Comparison of ENCODE assay signal across 20 cellular contexts in genomic region chr6:147260091-147260490, GRCh38.
"Had no signal": no experiment of that assay in that cellular context is flagged by ENCODE, and none has a peak within 500 bp of the region (broad histone marks: within the 10 kb centered on the region; RNA-seq: fewer than 3 reads in every experiment).

No MANE protein-coding gene starts in this region.

- ATAC-seq: heart left ventricle; left lobe of liver; mucosa of descending colon; naive thymus-derived CD8-positive, alpha-beta T cell; right lobe of liver; stimulated activated effector memory CD8-positive, alpha-beta T cell treated with anti-CD3 and anti-CD28 coated beads, Interleukin-12 subunit alpha, Interleukin-12 subunit beta, amount 100 ng/mL, for 72 hours; upper lobe of right lung had no signal

- H3K9me3 ChIP-seq: esophagus muscularis mucosa, heart left ventricle, mucosa of descending colon, ovary, right lobe of liver, tibial artery, upper lobe of right lung, vagina had no signal

- H3K4me3 ChIP-seq: dorsolateral prefrontal cortex, esophagus muscularis mucosa, heart left ventricle, mucosa of descending colon, ovary, right lobe of liver, tibial artery, upper lobe of right lung, vagina had no signal

- H3K27ac ChIP-seq: dorsolateral prefrontal cortex, esophagus muscularis mucosa, heart left ventricle, ovary, right lobe of liver, tibial artery, upper lobe of right lung, vagina had no signal

- H3K4me1 ChIP-seq: esophagus muscularis mucosa, heart left ventricle, right lobe of liver, tibial artery, upper lobe of right lung, vagina had no signal

- H3K27me3 ChIP-seq: dorsolateral prefrontal cortex, esophagus muscularis mucosa, heart left ventricle, ovary, right lobe of liver, tibial artery, upper lobe of right lung, vagina had no signal

- DNase-seq: cortex of kidney; dorsolateral prefrontal cortex; effector CD8-positive, alpha-beta T cell; foreskin melanocyte; heart left ventricle; hippocampal formation; mucosa of descending colon; naive thymus-derived CD8-positive, alpha-beta T cell; nucleus accumbens; ovary; retina; right lobe of liver; stimulated activated CD4-positive, alpha-beta T cell treated with anti-CD3 and anti-CD28 coated beads, Interleukin-4, amount 100 ng/mL, for 1 hour; stimulated activated CD8-positive, alpha-beta memory T cell treated with anti-CD3 and anti-CD28 coated beads, Interleukin-4, amount 100 ng/mL, for 48 hours; tibial artery; upper lobe of right lung had no signal

- H3K36me3 ChIP-seq: esophagus muscularis mucosa, ovary, right lobe of liver, tibial artery, upper lobe of right lung, vagina had no signal
